ENCODE assay signal across 1 cellular context in genomic region chr2:239399404-239399999, GRCh38.
TF ChIP-seq lines count a peak whose summit lies in the region.

No MANE protein-coding gene starts in this region.

TF ChIP-seq in HEK293, 187 proteins besides CTCF, POLR2A, EP300 and RAD21 (continued from another document and continues in another):
- TF ChIP-seq HOXA7 (CRISPR knock-in tag; IDR thresholded peaks at IDR 0.05; ENCODE audit: borderline replicate concordance) (no peak), ZNF549 (tag by site-specific recombination; IDR thresholded peaks at IDR 0.05) (no peak), SETDB1 (IDR thresholded peaks at IDR 0.05; ENCODE audit: insufficient read length, low read length) (no peak), ZNF362 (tag by site-specific recombination; IDR thresholded peaks at IDR 0.05) (no peak), ZBTB10 (tag by site-specific recombination; IDR thresholded peaks at IDR 0.05) (no peak), WT1 (tag by site-specific recombination; IDR thresholded peaks at IDR 0.05) (0 out of 2 replicates have a peak, but pooled peaks have one; percentile 25), ZNF23 (tag by site-specific recombination; IDR thresholded peaks at IDR 0.05; ENCODE audit: borderline replicate concordance) (no peak), REPIN1 (tag by site-specific recombination; IDR thresholded peaks at IDR 0.05; ENCODE audit: low read depth) (no peak), ZFP69B (tag by site-specific recombination; IDR thresholded peaks at IDR 0.05) (no peak), PATZ1 (tag by site-specific recombination; IDR thresholded peaks at IDR 0.05) (peak; percentile 69; the same call in 1 of the 2 replicates), ZNF341 (tag by site-specific recombination; IDR thresholded peaks at IDR 0.05; ENCODE audit: low read depth) (0 out of 2 replicates have a peak, but pooled peaks have one; percentile 5), ZNF335 (tag by site-specific recombination; conservative IDR thresholded peaks at IDR 0.05) (peak; percentile 65), YY2 (tag by site-specific recombination; IDR thresholded peaks at IDR 0.05) (no peak), GLI4 (tag by site-specific recombination; IDR thresholded peaks at IDR 0.05) (no peak), ZNF211 (tag by site-specific recombination; IDR thresholded peaks at IDR 0.05; ENCODE audit: low read depth) (no peak), FEZF1 (tag by site-specific recombination; IDR thresholded peaks at IDR 0.05) (peak; percentile 16; the same call in 1 of the 2 replicates), TRIM28 (IDR thresholded peaks at IDR 0.05; ENCODE audit: borderline replicate concordance, low read length) (no peak), ZNF510 (tag by site-specific recombination; IDR thresholded peaks at IDR 0.05; ENCODE audit: insufficient replicate concordance) (no peak), ZIC2 (tag by site-specific recombination; IDR thresholded peaks at IDR 0.05) (peak; percentile 84), SP2 (tag by site-specific recombination; IDR thresholded peaks at IDR 0.05) (no peak), ZNF473 (tag by site-specific recombination; IDR thresholded peaks at IDR 0.05) (no peak), ZNF2 (tag by site-specific recombination; IDR thresholded peaks at IDR 0.05) (0 out of 2 replicates have a peak, but pooled peaks have one; percentile 62), PRDM6 (tag by site-specific recombination; IDR thresholded peaks at IDR 0.05) (peak; percentile 72), ZNF791 (tag by site-specific recombination; IDR thresholded peaks at IDR 0.05) (no peak), ZNF521 (tag by site-specific recombination; IDR thresholded peaks at IDR 0.05) (no peak), ZNF302 (tag by site-specific recombination; IDR thresholded peaks at IDR 0.05; ENCODE audit: low read depth) (no peak), ZNF366 (tag by site-specific recombination; conservative IDR thresholded peaks at IDR 0.05) (peak; percentile 45), ZNF398 (tag by site-specific recombination; IDR thresholded peaks at IDR 0.05) (peak; percentile 32; the same call in 1 of the 2 replicates), ZBTB8A (tag by site-specific recombination; IDR thresholded peaks at IDR 0.05) (0 out of 2 replicates have a peak, but pooled peaks have one; percentile 25), ZNF518A (tag by site-specific recombination; conservative IDR thresholded peaks at IDR 0.05; ENCODE audit: low read depth) (no peak), PRDM4 (tag by site-specific recombination; IDR thresholded peaks at IDR 0.05) (peak; percentile 70; the same call in 1 of the 2 replicates), ZBTB49 (tag by site-specific recombination; IDR thresholded peaks at IDR 0.05; ENCODE audit: low read depth) (no peak)
